Comparison of ENCODE assay signal across 19 cellular contexts in the genomic region with DNA sequence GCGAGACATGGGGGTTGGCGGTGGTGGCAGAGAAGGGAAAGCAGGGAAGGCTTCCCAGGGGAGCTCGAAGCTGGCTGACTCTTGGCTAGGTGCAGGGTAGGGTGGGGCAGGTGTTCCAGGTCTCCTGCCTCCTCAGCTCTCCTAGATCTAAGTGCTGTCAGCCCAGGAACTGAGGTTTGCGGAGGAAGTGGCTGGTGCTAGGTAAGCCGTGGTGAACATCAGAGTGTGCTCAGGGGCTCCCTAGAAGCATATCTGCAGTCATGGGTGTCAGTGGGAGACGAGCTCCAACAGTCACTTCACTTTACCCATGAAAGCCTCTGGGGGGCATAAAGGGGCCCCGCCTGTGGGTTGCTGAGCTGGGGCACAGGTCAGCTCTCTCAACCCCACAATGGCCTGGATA. TPM values are rescaled to one million over a fixed set of nuclear protein-coding genes. Genes with fewer than 3 reads are reported as not detected.
DNase-seq lines count a peak whose midpoint lies in the region; ATAC-seq lines count a peak whose summit lies in the region.
"Had no signal": no experiment of that assay in that cellular context is flagged by ENCODE, and none has a peak within 500 bp of the region (broad histone marks: within the 10 kb centered on the region; RNA-seq: fewer than 3 reads in every experiment).

No MANE protein-coding gene starts in this region.

- H3K4me3 Mint-ChIP-seq in stimulated activated naive B cell treated with anti-CD40 and anti-IgM and Interleukin-4, amounts not matched to agents 10 μg/mL and 1 μg/mL and 100 μg/mL, for 72 hours = no peak overlapping the region

- H3K4me1 Mint-ChIP-seq in stimulated activated naive B cell treated with anti-CD40 and anti-IgM and Interleukin-4, amounts not matched to agents 10 μg/mL and 1 μg/mL and 100 μg/mL, for 72 hours = peaks cover 6 to 7% of the 10 kb centered on the region in 2 donors

- intact Hi-C loops in cardiac septum (cut with DNase I) (no loop called here), left ventricle myocardium superior (cut with micrococcal nuclease) (loop anchor here (10.0 kb wide), 1 partner anchor 76 kb away; no protein-coding TSS in a partner anchor)

- ATAC-seq in left ventricle myocardium superior (no peak), HG03025 (IDR thresholded peaks at IDR 0.05; ENCODE audit: low FRiP score, unreplicated experiment) (no peak)
- ATAC-seq in stimulated activated naive B cell treated with anti-CD40 and anti-IgM and Interleukin-4, amounts not matched to agents 10 μg/mL and 1 μg/mL and 100 μg/mL, for 72 hours (replicated peaks) = no peak
- ATAC-seq: Right ventricle myocardium inferior had no signal

- peaks cover 11 to 23% of the 10 kb centered on the region in 2 donors for H3K27me3 Mint-ChIP-seq in stimulated activated naive B cell treated with anti-CD40 and anti-IgM and Interleukin-4, amounts not matched to agents 10 μg/mL and 1 μg/mL and 100 μg/mL, for 72 hours

- H3K36me3 Mint-ChIP-seq in stimulated activated naive B cell treated with anti-CD40 and anti-IgM and Interleukin-4, amounts not matched to agents 10 μg/mL and 1 μg/mL and 100 μg/mL, for 72 hours = peaks cover 0 to 2% of the 10 kb centered on the region in 2 donors

- peak overlapping the region; percentile 16 for H3K27ac Mint-ChIP-seq in stimulated activated naive B cell treated with anti-CD40 and anti-IgM and Interleukin-4, amounts not matched to agents 10 μg/mL and 1 μg/mL and 100 μg/mL, for 72 hours

- peaks cover 0 to 2% of the 10 kb centered on the region in 2 donors for H3K9me3 Mint-ChIP-seq in stimulated activated naive B cell treated with anti-CD40 and anti-IgM and Interleukin-4, amounts not matched to agents 10 μg/mL and 1 μg/mL and 100 μg/mL, for 72 hours

- DNase-seq in cardiac septum (ENCODE audit: low spot score) (peak; percentile 33), left ventricle myocardium superior (no peak), ecto neural progenitor cell (ENCODE audit: low spot score) (peak; percentile 32), KG1 (lab: John Stamatoyannopoulos, UW) (no peak)
- DNase-seq in stimulated activated naive B cell treated with anti-CD40 and anti-IgM and Interleukin-4, amounts not matched to agents 10 μg/mL and 1 μg/mL and 100 μg/mL, for 72 hours = no peak
- no peak for DNase-seq in stimulated activated CD4-positive, alpha-beta T cell treated with anti-CD3 and anti-CD28 coated beads, Interleukin-15, amount 100 ng/mL, for 24 hours
- no peak for DNase-seq in activated CD8-positive, alpha-beta memory T cell treated with anti-CD3 and anti-CD28 coated beads, Interleukin-2, amount 50 U/mL, for 48 hours
- DNase-seq: 8988T, EL, GF-D8, MG63, NCI-H1417, NCI-H1694 treated with DMSO at 0.1 percent for 48 hours, NCI-H2081 treated with DMSO at 0.1 percent for 48 hours, NCI-H446, NCI-H526, OCI-M1 had no signal

RNA-seq across cellular contexts. Expression of a gene that starts 34.1 kb away (rescaled TPM):
- total RNA-seq in cardiac septum = 3.9 TPM
- 3.8 TPM for total RNA-seq in left ventricle myocardium superior

Comparison
In these comparisons a context has a peak if more than half of its experiments do, and no peak if none do; other contexts are left out.
1. DNase-seq: peak in cardiac septum (single experiment) and ecto neural progenitor cell (single experiment); none in left ventricle myocardium superior (single experiment), stimulated activated naive B cell treated with anti-CD40 and anti-IgM and Interleukin-4, amounts not matched to agents 10 μg/mL and 1 μg/mL and 100 μg/mL, for 72 hours (single experiment), KG1 (single experiment), stimulated activated CD4-positive, alpha-beta T cell treated with anti-CD3 and anti-CD28 coated beads, Interleukin-15, amount 100 ng/mL, for 24 hours (single experiment) and activated CD8-positive, alpha-beta memory T cell treated with anti-CD3 and anti-CD28 coated beads, Interleukin-2, amount 50 U/mL, for 48 hours (single experiment).